Comparison of ENCODE assay signal across 8 cellular contexts in genomic region chr1:62436039-62436465, GRCh38. TPM values are rescaled to one million over a fixed set of nuclear protein-coding genes. Genes with fewer than 3 reads are reported as not detected.
DNase-seq lines count a peak whose midpoint lies in the region; ATAC-seq and TF ChIP-seq lines count a peak whose summit lies in the region.

No MANE protein-coding gene starts in this region.

- H3K4me1 ChIP-seq in cardiac muscle cell (ENCODE audit: low read depth) (no peaks in the 10 kb centered on the region), psoas muscle (peaks cover 32% of the 10 kb centered on the region)

- H3K27me3 ChIP-seq in cardiac muscle cell: peaks cover 3% of the 10 kb centered on the region
- H3K27me3 ChIP-seq in psoas muscle (ENCODE audit: insufficient read depth in 3 of 3, low read length in 2 of 3): no peaks in the 10 kb centered on the region

- peak; percentile 91 for DNase-seq in stimulated activated CD4-positive, alpha-beta T cell treated with anti-CD3 and anti-CD28 coated beads, Interleukin-12 subunit alpha, Interleukin-12 subunit beta, amount 100 ng/mL, for 4 hours
- no peak for DNase-seq in stimulated activated CD4-positive, alpha-beta T cell treated with anti-CD3 and anti-CD28 coated beads, Interleukin-4, amount 100 ng/mL, for 24 hours
- peak; percentile 89 for DNase-seq in MV-4-11 (lab: John Stamatoyannopoulos, UW)
- DNase-seq in activated naive CD4-positive, alpha-beta T cell treated with anti-CD3 and anti-CD28 coated beads for 36 hours: no peak
- no peak for DNase-seq in cardiac muscle cell (ENCODE audit: low read depth in 1 of 2, low spot score in 1 of 2)
- DNase-seq in psoas muscle: peak; percentile 97 to 98
- DNase-seq in NCI-H1436 (lab: John Stamatoyannopoulos, UW): no peak
- no peak for DNase-seq in EL

- H3K36me3 ChIP-seq in cardiac muscle cell (peaks cover 3% of the 10 kb centered on the region), psoas muscle (ENCODE audit: insufficient read depth in 1 of 2, low read depth in 1 of 2) (peaks cover 0 to 10% of the 10 kb centered on the region in 2 donors)

- peak; percentile 89 to 92 (median 90) for ATAC-seq in psoas muscle

- H3K9me3 ChIP-seq in cardiac muscle cell (ENCODE audit: low read depth) (no peaks in the 10 kb centered on the region), psoas muscle (no peaks in the 10 kb centered on the region)

- 0 to 1% (median 1%) methylated on average over 45 of the region's 45 CpGs for WGBS in psoas muscle, 3 donors

- peaks cover 27% of the 10 kb centered on the region for H3K36me3 Mint-ChIP-seq in activated naive CD4-positive, alpha-beta T cell treated with anti-CD3 and anti-CD28 coated beads for 36 hours (ENCODE audit: low read depth)

- H3K27me3 Mint-ChIP-seq in activated naive CD4-positive, alpha-beta T cell treated with anti-CD3 and anti-CD28 coated beads for 36 hours (ENCODE audit: low read depth): no peaks in the 10 kb centered on the region

- TF ChIP-seq CTCF in cardiac muscle cell (IDR thresholded peaks at IDR 0.05; ENCODE audit: low read depth, low read length) (no peak), psoas muscle (IDR thresholded peaks at IDR 0.05) (no peak)

- intact Hi-C loops in activated naive CD4-positive, alpha-beta T cell treated with anti-CD3 and anti-CD28 coated beads for 36 hours (cut with micrococcal nuclease): loop anchor here (1.0 to 5.0 kb wide), 7 partner anchors 252 to 1357 kb away; partner anchors contain the start of genes ALG6, DOCK7, EFCAB7 and FOXD3
- intact Hi-C loops in psoas muscle (cut with DNase I): loop anchor here in 1 of 2 donors (10.0 kb wide), 1 partner anchor 521 kb away; no protein-coding TSS in a partner anchor

- H3K27ac Mint-ChIP-seq in activated naive CD4-positive, alpha-beta T cell treated with anti-CD3 and anti-CD28 coated beads for 36 hours: peak overlapping the region; percentile 99

- H3K27ac ChIP-seq in cardiac muscle cell (peak overlapping the region; percentile 99), psoas muscle (peak overlapping the region; percentile 98)

- H3K9me3 Mint-ChIP-seq in activated naive CD4-positive, alpha-beta T cell treated with anti-CD3 and anti-CD28 coated beads for 36 hours: no peaks in the 10 kb centered on the region

- CTCF ChIA-PET in activated naive CD4-positive, alpha-beta T cell treated with anti-CD3 and anti-CD28 coated beads for 36 hours (lab: Charles Lee): interaction anchor here (1.0 to 1.3 kb wide), 2 partner anchors 260 to 310 kb away, joined by 3 to 4 read pairs; no protein-coding TSS in a partner anchor

- peak overlapping the region; percentile 78 for H3K4me3 ChIP-seq in cardiac muscle cell
- H3K4me3 ChIP-seq in psoas muscle: peak overlapping the region; percentile 84

- peak overlapping the region; percentile 82 for H3K4me3 Mint-ChIP-seq in activated naive CD4-positive, alpha-beta T cell treated with anti-CD3 and anti-CD28 coated beads for 36 hours

- peaks cover 25% of the 10 kb centered on the region for H3K4me1 Mint-ChIP-seq in activated naive CD4-positive, alpha-beta T cell treated with anti-CD3 and anti-CD28 coated beads for 36 hours (ENCODE audit: low read depth)

RNA-seq across cellular contexts. Expression of gene USP1, which starts 0.8 kb away (rescaled TPM):
- 10 to 100 TPM; 65.9 to 67.1 TPM for total RNA-seq in activated naive CD4-positive, alpha-beta T cell treated with anti-CD3 and anti-CD28 coated beads for 36 hours
- 19.9 and 20.5 TPM in 2 replicates for total RNA-seq in cardiac muscle cell
- polyA plus RNA-seq in cardiac muscle cell: 18.1 and 23.8 TPM in 2 replicates
- total RNA-seq in psoas muscle: 10 to 100 TPM; 12.1 to 19.3 (median 15.1) TPM
- 10 to 100 TPM in 1 of 3 donors, 1 to 10 TPM in 2; 8.4 to 19.3 (median 9.2) TPM for polyA plus RNA-seq in psoas muscle

Comparison
In these comparisons a context has a peak if more than half of its experiments do, and no peak if none do; other contexts are left out.
1. DNase-seq: peak in stimulated activated CD4-positive, alpha-beta T cell treated with anti-CD3 and anti-CD28 coated beads, Interleukin-12 subunit alpha, Interleukin-12 subunit beta, amount 100 ng/mL, for 4 hours (single experiment), MV-4-11 (single experiment) and psoas muscle (2 of 2); none in stimulated activated CD4-positive, alpha-beta T cell treated with anti-CD3 and anti-CD28 coated beads, Interleukin-4, amount 100 ng/mL, for 24 hours (single experiment), activated naive CD4-positive, alpha-beta T cell treated with anti-CD3 and anti-CD28 coated beads for 36 hours (single experiment), cardiac muscle cell (0 of 2), NCI-H1436 (single experiment) and EL (single experiment).